7 cellular contexts compared by ENCODE assay signal in genomic region chr10:68001000-68001399, GRCh38.
"Had no signal": no experiment of that assay in that cellular context is flagged by ENCODE, and none has a peak within 500 bp of the region (broad histone marks: within the 10 kb centered on the region; RNA-seq: fewer than 3 reads in every experiment).

No MANE protein-coding gene starts in this region.

- ATAC-seq: GM12878 had no signal

- FAIRE-seq: G401.6, GM12878, GM12892, GM18507, GM19239 had no signal

- H3K4me3 ChIP-seq: GM12878 had no signal

- DNase-seq: GDM1, GF-D8 had no signal
